30 cellular contexts compared by ENCODE assay signal in genomic region chr22:37105154-37105553, GRCh38. TPM values are rescaled to one million over a fixed set of nuclear protein-coding genes. Genes with fewer than 3 reads are reported as not detected.
"Had no signal": no experiment of that assay in that cellular context is flagged by ENCODE, and none has a peak within 500 bp of the region (broad histone marks: within the 10 kb centered on the region; RNA-seq: fewer than 3 reads in every experiment).

No MANE protein-coding gene starts in this region.

- FAIRE-seq: small intestine had no signal

- H3K9me3 Mint-ChIP-seq: activated CD4-positive, alpha-beta T cell treated with anti-CD3 and anti-CD28 coated beads, Interleukin-2, amount 10 ng/mL, durations not matched to agents 24 days and 14 days; activated CD8-positive, alpha-beta T cell treated with anti-CD3 and anti-CD28 coated beads for 36 hours; activated naive CD4-positive, alpha-beta T cell treated with anti-CD3 and anti-CD28 coated beads, Interleukin-2, amount 50 U/mL, for 24 hours; activated T-helper 1 cell treated with anti-CD3 and anti-CD28 coated beads, Interleukin-12 subunit alpha, Interleukin-12 subunit beta, Interleukin-2, Interleukin-4 antibody, amounts not matched to agents 30 ng/mL and 10 ng/mL and 1 ng/mL, durations not matched to agents 14 hours and 24 hours and 36 hours; dendritic cell treated with granulocyte-macrophage colony-stimulating factor and Interleukin-4, amounts not matched to agents 40 ng/mL and 50 ng/mL, for 4 days; naive B cell; stimulated activated naive B cell treated with anti-CD40 and anti-IgM and Interleukin-4, amounts not matched to agents 10 μg/mL and 1 μg/mL and 100 μg/mL, for 72 hours; type B pancreatic cell had no signal

- ATAC-seq: activated CD4-positive, CD25-positive, alpha-beta regulatory T cell treated with anti-CD3 and anti-CD28 coated beads, Interleukin-2, amount 50 U/mL, for 24 hours; body of pancreas; left lung; sciatic nerve; stimulated activated naive B cell treated with anti-CD40 and anti-IgM and Interleukin-4, amounts not matched to agents 10 μg/mL and 1 μg/mL and 100 μg/mL, for 72 hours had no signal

- H3K4me1 ChIP-seq: body of pancreas, vagina had no signal

- H3K36me3 Mint-ChIP-seq: activated naive CD4-positive, alpha-beta T cell treated with anti-CD3 and anti-CD28 coated beads, Interleukin-2, amount 50 U/mL, for 24 hours; naive B cell; stimulated activated naive B cell treated with anti-CD40 and anti-IgM and Interleukin-4, amounts not matched to agents 10 μg/mL and 1 μg/mL and 100 μg/mL, for 72 hours; type B pancreatic cell had no signal

- H3K27ac Mint-ChIP-seq: activated CD4-positive, alpha-beta T cell treated with anti-CD3 and anti-CD28 coated beads, Interleukin-2, amount 10 ng/mL, durations not matched to agents 24 days and 14 days; activated CD8-positive, alpha-beta T cell treated with anti-CD3 and anti-CD28 coated beads for 36 hours; activated naive CD4-positive, alpha-beta T cell treated with anti-CD3 and anti-CD28 coated beads, Interleukin-2, amount 50 U/mL, for 24 hours; activated T-helper 1 cell treated with anti-CD3 and anti-CD28 coated beads, Interleukin-12 subunit alpha, Interleukin-12 subunit beta, Interleukin-2, Interleukin-4 antibody, amounts not matched to agents 30 ng/mL and 10 ng/mL and 1 ng/mL, durations not matched to agents 14 hours and 24 hours and 36 hours; dendritic cell treated with granulocyte-macrophage colony-stimulating factor and Interleukin-4, amounts not matched to agents 40 ng/mL and 50 ng/mL, for 4 days; stimulated activated naive B cell treated with anti-CD40 and anti-IgM and Interleukin-4, amounts not matched to agents 10 μg/mL and 1 μg/mL and 100 μg/mL, for 72 hours; type B pancreatic cell had no signal

- H3K4me2 ChIP-seq: hepatocyte had no signal

- H2AFZ ChIP-seq: hepatocyte had no signal

- H3K4me3 Mint-ChIP-seq: activated CD4-positive, alpha-beta T cell treated with anti-CD3 and anti-CD28 coated beads, Interleukin-2, amount 10 ng/mL, durations not matched to agents 24 days and 14 days; activated CD8-positive, alpha-beta T cell treated with anti-CD3 and anti-CD28 coated beads for 36 hours; activated naive CD4-positive, alpha-beta T cell treated with anti-CD3 and anti-CD28 coated beads, Interleukin-2, amount 50 U/mL, for 24 hours; activated T-helper 1 cell treated with anti-CD3 and anti-CD28 coated beads, Interleukin-12 subunit alpha, Interleukin-12 subunit beta, Interleukin-2, Interleukin-4 antibody, amounts not matched to agents 30 ng/mL and 10 ng/mL and 1 ng/mL, durations not matched to agents 14 hours and 24 hours and 36 hours; dendritic cell treated with granulocyte-macrophage colony-stimulating factor and Interleukin-4, amounts not matched to agents 40 ng/mL and 50 ng/mL, for 4 days; naive B cell; stimulated activated naive B cell treated with anti-CD40 and anti-IgM and Interleukin-4, amounts not matched to agents 10 μg/mL and 1 μg/mL and 100 μg/mL, for 72 hours; type B pancreatic cell had no signal

- H3K79me2 ChIP-seq: hepatocyte had no signal

- H3K4me3 ChIP-seq: body of pancreas, cardiac muscle cell, hepatocyte, left lung, lung, vagina had no signal

- H3K36me3 ChIP-seq: cardiac muscle cell, left lung, vagina had no signal

- H3K27me3 Mint-ChIP-seq: activated CD4-positive, alpha-beta T cell treated with anti-CD3 and anti-CD28 coated beads, Interleukin-2, amount 10 ng/mL, durations not matched to agents 24 days and 14 days; activated CD8-positive, alpha-beta T cell treated with anti-CD3 and anti-CD28 coated beads for 36 hours; activated naive CD4-positive, alpha-beta T cell treated with anti-CD3 and anti-CD28 coated beads, Interleukin-2, amount 50 U/mL, for 24 hours had no signal

- DNase-seq: activated CD4-positive, alpha-beta T cell treated with anti-CD3 and anti-CD28 coated beads, Interleukin-2, amount 10 ng/mL, durations not matched to agents 24 days and 14 days; activated CD8-positive, alpha-beta T cell treated with anti-CD3 and anti-CD28 coated beads for 36 hours; activated gamma-delta T cell treated with Interleukin-2 at 50 U/mL for 16 hours; anterior cingulate cortex; body of pancreas; effector CD8-positive, alpha-beta T cell; erythroblast; foreskin fibroblast; kidney glomerular epithelial cell; left lung; naive B cell; occipital lobe; small intestine; stimulated activated CD4-positive, alpha-beta T cell treated with anti-CD3 and anti-CD28 coated beads, Interleukin-15, amount 100 ng/mL, for 24 hours; stimulated activated naive B cell treated with anti-CD40 and anti-IgM and Interleukin-4, amounts not matched to agents 10 μg/mL and 1 μg/mL and 100 μg/mL, for 72 hours had no signal

- H3K27ac ChIP-seq: body of pancreas, cardiac muscle cell, hepatocyte, left lung, vagina, VCaP had no signal

- H3K27me3 ChIP-seq: body of pancreas, cardiac muscle cell, hepatocyte, vagina had no signal

- H3K9me3 ChIP-seq: body of pancreas, left lung, vagina had no signal

RNA-seq across cellular contexts. Expression of gene TMPRSS6, which starts 4.4 kb away (rescaled TPM):
- total RNA-seq: cardiac muscle cell, fibroblast of lung, glomerular endothelial cell, mesenteric fat pad, occipital lobe, sciatic nerve, vagina had no signal
- polyA plus RNA-seq: fibroblast of lung, neural cell had no signal

RNA-seq across cellular contexts. Expression of gene IL2RB, which starts 44.6 kb away (rescaled TPM):
- total RNA-seq: fibroblast of lung, occipital lobe had no signal
- polyA plus RNA-seq: cardiac muscle cell, neural cell had no signal
